ENCODE assay signal across 22 cellular contexts in genomic region chr11:33303541-33303940, GRCh38. TPM values are rescaled to one million over a fixed set of nuclear protein-coding genes. Genes with fewer than 3 reads are reported as not detected.
A peak's percentile ranks its signal among the peaks of the same experiment; 100 is the strongest.
DNase-seq lines count a peak whose midpoint lies in the region; ATAC-seq and TF ChIP-seq lines count a peak whose summit lies in the region.
"Had no signal": no experiment of that assay in that cellular context is flagged by ENCODE, and none has a peak within 500 bp of the region (broad histone marks: within the 10 kb centered on the region; RNA-seq: fewer than 3 reads in every experiment).

No MANE protein-coding gene starts in this region.

- H3K36me3 ChIP-seq in cardiac muscle cell (peaks cover 3% of the 10 kb centered on the region), gastrocnemius medialis (no peaks in the 10 kb centered on the region)
- H3K36me3 ChIP-seq: Peyer's patch, SJCRH30 had no signal

- no peak for DNase-seq in cardiac muscle cell (ENCODE audit: low read depth in 1 of 2, low spot score in 1 of 2)
- DNase-seq in Right ventricle myocardium inferior (ENCODE audit: missing footprints) = no peak
- DNase-seq in NCI-H69 (lab: John Stamatoyannopoulos, UW) = peak; percentile 24
- peak; percentile 65 for DNase-seq in cerebellum (ENCODE audit: low spot score)
- DNase-seq in gastrocnemius medialis = no peak
- no peak for DNase-seq in D341Med (ENCODE audit: low spot score)
- no peak for DNase-seq in HK-2 (ENCODE audit: unreplicated experiment)
- DNase-seq in NCI-H2081 treated with DMSO at 0.1 percent for 48 hours (lab: John Stamatoyannopoulos, UW) = no peak
- DNase-seq: CD4-positive, alpha-beta memory T cell; COR-L47; DMS79 treated with DMSO at 0.1 percent for 48 hours; HCEC 1CT; NCI-H1092; NCI-H1417 treated with DMSO at 0.1 percent for 48 hours; NCI-H1694 treated with DMSO at 0.1 percent for 48 hours; NCI-H2081; NCI-H446 treated with DMSO at 0.1 percent for 48 hours; NCI-H526; Peyer's patch; SJCRH30 had no signal

- in situ Hi-C loops in gastrocnemius medialis (cut with MboI; ENCODE audit: low sequenced_read_pairs in 4 of 4) = no loop called here

- TF ChIP-seq CTCF in cardiac muscle cell (IDR thresholded peaks at IDR 0.05; ENCODE audit: low read depth, low read length) (no peak), gastrocnemius medialis (IDR thresholded peaks at IDR 0.05 in 4 of 5, conservative IDR thresholded peaks at IDR 0.05 in 1 of 5) (no peak)

- H3K27me3 ChIP-seq in cardiac muscle cell (no peaks in the 10 kb centered on the region), gastrocnemius medialis (no peaks in the 10 kb centered on the region)
- H3K27me3 ChIP-seq: Peyer's patch, SJCRH30 had no signal

- ATAC-seq in Right ventricle myocardium inferior (no peak), gastrocnemius medialis (peak; percentile 67 to 69)
- ATAC-seq: SK-N-SH treated with all-trans-retinoic acid at 6 μM for 48 hours had no signal

- H3K9me3 ChIP-seq in cardiac muscle cell (ENCODE audit: low read depth) (no peaks in the 10 kb centered on the region), gastrocnemius medialis (no peaks in the 10 kb centered on the region)
- H3K9me3 ChIP-seq: Peyer's patch, SJCRH30 had no signal

- H3K27ac ChIP-seq in cardiac muscle cell (peak overlapping the region; percentile 34), gastrocnemius medialis (peak overlapping the region; percentile 59 to 76 (median 66))
- H3K27ac ChIP-seq: HL-60, Peyer's patch, SJCRH30 had no signal

- intact Hi-C loops in Right ventricle myocardium inferior (cut with DNase I) = no loop called here
- intact Hi-C loops in gastrocnemius medialis (cut with DNase I; ENCODE audit: low total_unique reads) = no loop called here

- no peak for TF ChIP-seq POLR2A in gastrocnemius medialis (IDR thresholded peaks at IDR 0.05)

- H3K4me3 ChIP-seq in cardiac muscle cell (no peak overlapping the region), gastrocnemius medialis (no peak overlapping the region)
- H3K4me3 ChIP-seq: Peyer's patch, SJCRH30 had no signal

- H3K4me1 ChIP-seq in cardiac muscle cell (ENCODE audit: low read depth) = peaks cover 19% of the 10 kb centered on the region
- H3K4me1 ChIP-seq in gastrocnemius medialis = peaks cover 58 to 72% of the 10 kb centered on the region in 2 donors

RNA-seq across cellular contexts. Expression of gene HIPK3, which starts 46.4 kb away (rescaled TPM):
- total RNA-seq in cardiac muscle cell (134 and 179 TPM in 2 replicates), Right ventricle myocardium inferior (285 TPM), cerebellum (114 TPM), gastrocnemius medialis (100 to 1,000 TPM in 2 of 4 donors, 10 to 100 TPM in 2; 85.2 to 283 (median 126) TPM)
- polyA plus RNA-seq in cardiac muscle cell = 56.6 and 106 TPM in 2 replicates

Comparison
In these comparisons a context has a peak if more than half of its experiments do, and no peak if none do; other contexts are left out.
1. DNase-seq: peak in NCI-H69 (single experiment) and cerebellum (single experiment); none in cardiac muscle cell (0 of 2), Right ventricle myocardium inferior (single experiment), gastrocnemius medialis (0 of 2), D341Med (single experiment), HK-2 (single experiment) and NCI-H2081 treated with DMSO at 0.1 percent for 48 hours (single experiment).